Comparison of ENCODE assay signal across 8 cellular contexts in the genomic region with DNA sequence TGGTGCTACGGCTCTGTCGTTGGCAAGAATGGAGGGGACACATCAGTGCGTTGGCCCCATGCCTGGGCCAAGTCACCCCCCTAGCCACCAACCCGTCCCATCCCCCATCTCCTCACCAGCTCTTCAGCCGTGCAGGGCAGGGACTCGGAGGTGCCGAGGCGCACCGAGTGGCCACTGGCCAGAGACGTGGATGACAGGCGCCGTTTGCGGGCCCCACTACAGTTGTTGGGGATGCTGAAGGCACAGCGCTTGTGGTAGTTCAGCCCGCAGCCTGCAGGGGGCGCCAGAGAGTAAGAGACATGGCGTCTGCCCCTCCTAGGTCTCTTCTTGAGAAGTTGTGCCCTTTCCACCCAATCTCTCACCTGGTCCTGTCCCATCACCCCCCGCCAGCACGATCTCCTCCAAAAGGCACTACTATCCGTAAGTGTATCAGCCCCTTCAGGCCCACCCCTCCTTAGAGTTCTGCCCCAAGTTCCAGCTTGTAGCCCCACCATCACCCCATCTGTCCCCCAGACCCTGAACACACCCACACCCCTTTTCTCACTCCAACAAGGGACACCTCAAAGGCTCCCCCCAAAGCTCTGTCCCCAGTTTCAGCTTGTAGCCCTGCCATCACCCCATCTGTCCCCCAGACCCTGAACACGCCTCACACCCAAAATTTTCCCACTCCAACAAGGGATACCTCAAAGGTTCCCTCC. TPM values are rescaled to one million over a fixed set of nuclear protein-coding genes. Genes with fewer than 3 reads are reported as not detected.
DNase-seq lines count a peak whose midpoint lies in the region; ATAC-seq and TF ChIP-seq lines count a peak whose summit lies in the region.

No MANE protein-coding gene starts in this region.

- 45 to 46% methylated on average over 13 to 17 of the region's 21 CpGs for WGBS in GM23248 (ENCODE audit: low coverage in 1 of 2, low lambda C conversion rate in 2 of 2, missing lambda C conversion rate in 2 of 2), 2 experiments

- TF ChIP-seq POLR2A in gastrocnemius medialis (IDR thresholded peaks at IDR 0.05) = no peak

- H3K27me3 ChIP-seq in AG04450 (ENCODE audit: control insufficient read depth, insufficient read depth, low read length) (no peaks in the 10 kb centered on the region), GM23248 (replicated peaks; ENCODE audit: insufficient read depth) (no peaks in the 10 kb centered on the region), RWPE2 (ENCODE audit: insufficient read depth, poor library complexity, severe bottlenecking) (no peaks in the 10 kb centered on the region), cardiac muscle cell (no peaks in the 10 kb centered on the region), gastrocnemius medialis (no peaks in the 10 kb centered on the region)

- no peak overlapping the region for H3K9ac ChIP-seq in GM23248

- H3K4me2 ChIP-seq in GM23248 (ENCODE audit: unreplicated experiment) = no peak overlapping the region

- H3K9me3 ChIP-seq in AG04450 (ENCODE audit: control insufficient read depth, insufficient read depth, low read length) (no peaks in the 10 kb centered on the region), GM23248 (ENCODE audit: low read depth) (no peaks in the 10 kb centered on the region), RWPE2 (ENCODE audit: severe bottlenecking) (no peaks in the 10 kb centered on the region), cardiac muscle cell (ENCODE audit: low read depth) (no peaks in the 10 kb centered on the region), gastrocnemius medialis (no peaks in the 10 kb centered on the region)

- ATAC-seq in RWPE2 (ENCODE audit: low read depth) (peak; percentile 46), gastrocnemius medialis (peak; percentile 26 to 71), GM18909 (IDR thresholded peaks at IDR 0.05; ENCODE audit: poor library complexity, unreplicated experiment) (no peak)

- H3K36me3 ChIP-seq in GM23248 (ENCODE audit: low read depth) (peaks cover 23% of the 10 kb centered on the region; the same call in 1 of the 2 replicates), RWPE2 (ENCODE audit: low read depth) (peaks cover 62% of the 10 kb centered on the region), cardiac muscle cell (peaks cover 16% of the 10 kb centered on the region), gastrocnemius medialis (peaks cover 0 to 9% of the 10 kb centered on the region in 2 donors)

- no peaks in the 10 kb centered on the region for H4K20me1 ChIP-seq in GM23248 (ENCODE audit: insufficient read depth)

- in situ Hi-C loops in GM23248 (cut with MboI) (no loop called here), gastrocnemius medialis (cut with MboI; ENCODE audit: low sequenced_read_pairs in 4 of 4) (no loop called here)

- H3K79me2 ChIP-seq in GM23248 (ENCODE audit: insufficient read depth) = no peaks in the 10 kb centered on the region

- CTCF ChIA-PET in AG04450 (lab: Charles Lee) = interaction anchor here (0.5 to 4.4 kb wide), 26 partner anchors 10 to 923 kb away, joined by 3 to 47 read pairs (median 4); a partner anchor contains a TSS

- no peaks in the 10 kb centered on the region for H3K4me1 ChIP-seq in GM23248 (ENCODE audit: insufficient read depth)
- H3K4me1 ChIP-seq in RWPE2 (ENCODE audit: insufficient read depth, poor library complexity, severe bottlenecking) = no peaks in the 10 kb centered on the region
- H3K4me1 ChIP-seq in cardiac muscle cell (ENCODE audit: low read depth) = no peaks in the 10 kb centered on the region
- H3K4me1 ChIP-seq in gastrocnemius medialis = no peaks in the 10 kb centered on the region

- no peaks in the 10 kb centered on the region; the same call in 1 of the 2 replicates for H3F3A ChIP-seq in GM23248 (ENCODE audit: insufficient read depth)

- TF ChIP-seq CTCF in AG04450 (IDR thresholded peaks at IDR 0.05; ENCODE audit: low read depth, low read length) (peak; percentile 91), RWPE2 (IDR thresholded peaks at IDR 0.05; ENCODE audit: poor library complexity, severe bottlenecking) (peak; percentile 75), cardiac muscle cell (IDR thresholded peaks at IDR 0.05; ENCODE audit: low read depth, low read length) (peak; percentile 97), gastrocnemius medialis (IDR thresholded peaks at IDR 0.05 in 4 of 5, conservative IDR thresholded peaks at IDR 0.05 in 1 of 5) (peak; percentile 81 to 97 (median 94))

- DNase-seq in AG04450 (ENCODE audit: low read depth, low spot score) = no peak
- peak; percentile 50 for DNase-seq in GM23248
- DNase-seq in RWPE2 (ENCODE audit: low spot score) = no peak
- DNase-seq in activated gamma-delta T cell treated with anti-CD3 and anti-CD28 coated beads, Interleukin-2, amount 50 U/mL, for 16 hours (ENCODE audit: low read depth) = peak; percentile 84
- peak; percentile 51 to 72 for DNase-seq in cardiac muscle cell (ENCODE audit: low read depth in 1 of 2, low spot score in 1 of 2)
- DNase-seq in gastrocnemius medialis = peak; percentile 24 to 56
- DNase-seq in cerebellum (ENCODE audit: low spot score) = no peak

- no peak overlapping the region for H2AFZ ChIP-seq in GM23248

- intact Hi-C loops in gastrocnemius medialis (cut with DNase I; ENCODE audit: low total_unique reads) = loop anchor here (1.0 to 5.0 kb wide), 2 partner anchors 24 to 43 kb away; a partner anchor contains a TSS

- no peak overlapping the region for H3K4me3 ChIP-seq in AG04450 (ENCODE audit: low read depth, low read length)
- no peak overlapping the region for H3K4me3 ChIP-seq in GM23248
- no peak overlapping the region for H3K4me3 ChIP-seq in RWPE2 (ENCODE audit: severe bottlenecking)
- H3K4me3 ChIP-seq in cardiac muscle cell = no peak overlapping the region
- H3K4me3 ChIP-seq in gastrocnemius medialis = no peak overlapping the region

- POLR2A ChIA-PET in AG04450 (lab: Yijun Ruan, JAX) = interaction anchor here (0.7 kb wide), 1 partner anchor 10 kb away, joined by 3 read pairs; no protein-coding TSS in a partner anchor

- no peak overlapping the region for H3K27ac ChIP-seq in AG04450 (ENCODE audit: low read depth, low read length)
- no peak overlapping the region for H3K27ac ChIP-seq in GM23248
- H3K27ac ChIP-seq in RWPE2 (ENCODE audit: poor library complexity, severe bottlenecking) = no peak overlapping the region
- no peak overlapping the region for H3K27ac ChIP-seq in cardiac muscle cell
- H3K27ac ChIP-seq in gastrocnemius medialis = no peak overlapping the region

- H3K9me2 ChIP-seq in GM23248 (ENCODE audit: insufficient read depth) = no peaks in the 10 kb centered on the region

RNA-seq across cellular contexts. Expression of a gene that starts 12.4 kb away (rescaled TPM):
- polyA plus RNA-seq in AG04450 (2011; rRNA removed) = 6.7 and 10.3 TPM in 2 replicates
- 15.2 and 18.8 TPM in 2 replicates for polyA minus RNA-seq in AG04450 (2011; rRNA and poly(A)+ RNA removed)
- 11.9 and 16.4 TPM in 2 replicates for total RNA-seq in GM23248 (2014; rRNA removed; shearing (Covaris generic))
- 12.3 and 14.2 TPM in 2 replicates for polyA plus RNA-seq in GM23248 (2016; fragmentation: Nextera tagmentation; extraction: Ambion mirVana)
- 16.0 and 24.7 TPM in 2 replicates for total RNA-seq in cardiac muscle cell
- 25.5 and 53.9 TPM in 2 replicates for polyA plus RNA-seq in cardiac muscle cell
- total RNA-seq in gastrocnemius medialis = 1 to 10 TPM; 4.2 to 7.2 (median 6.1) TPM
- 9.8 TPM for total RNA-seq in cerebellum

RNA-seq across cellular contexts. Expression of a gene that starts 41.3 kb away (rescaled TPM):
- 12.1 and 12.6 TPM in 2 replicates for polyA plus RNA-seq in AG04450 (2011; rRNA removed)
- polyA minus RNA-seq in AG04450 (2011; rRNA and poly(A)+ RNA removed) = 6.4 and 10.8 TPM in 2 replicates
- total RNA-seq in GM23248 (2014; rRNA removed; shearing (Covaris generic)) = 32.1 and 41.5 TPM in 2 replicates
- polyA plus RNA-seq in GM23248 (2016; fragmentation: Nextera tagmentation; extraction: Ambion mirVana) = 12.4 and 15.0 TPM in 2 replicates
- 39.1 and 50.3 TPM in 2 replicates for total RNA-seq in cardiac muscle cell
- polyA plus RNA-seq in cardiac muscle cell = 20.4 and 25.3 TPM in 2 replicates
- 10 to 100 TPM; 16.5 to 23.0 (median 18.9) TPM for total RNA-seq in gastrocnemius medialis
- 18.8 TPM for total RNA-seq in cerebellum

RNA-seq across cellular contexts. Expression of a gene that starts 41.7 kb away (rescaled TPM):
- polyA plus RNA-seq in AG04450 (2011; rRNA removed) = 48.1 and 59.3 TPM in 2 replicates
- 41.8 and 59.4 TPM in 2 replicates for polyA minus RNA-seq in AG04450 (2011; rRNA and poly(A)+ RNA removed)
- total RNA-seq in GM23248 (2014; rRNA removed; shearing (Covaris generic)) = 75.7 and 114 TPM in 2 replicates
- 44.4 and 45.9 TPM in 2 replicates for polyA plus RNA-seq in GM23248 (2016; fragmentation: Nextera tagmentation; extraction: Ambion mirVana)
- total RNA-seq in cardiac muscle cell = 115 and 144 TPM in 2 replicates
- 98.4 and 110 TPM in 2 replicates for polyA plus RNA-seq in cardiac muscle cell
- 10 to 100 TPM; 45.5 to 75.7 (median 57.9) TPM for total RNA-seq in gastrocnemius medialis
- 73.6 TPM for total RNA-seq in cerebellum

RNA-seq across cellular contexts. Expression of a gene that starts 43.5 kb away (rescaled TPM):
- 6.1 and 6.9 TPM in 2 replicates for polyA plus RNA-seq in AG04450 (2011; rRNA removed)
- polyA minus RNA-seq in AG04450 (2011; rRNA and poly(A)+ RNA removed) = 4.2 and 5.1 TPM in 2 replicates
- 7.1 and 7.3 TPM in 2 replicates for total RNA-seq in GM23248 (2014; rRNA removed; shearing (Covaris generic))
- 0.63 and 0.66 TPM in 2 replicates for polyA plus RNA-seq in GM23248 (2016; fragmentation: Nextera tagmentation; extraction: Ambion mirVana)
- total RNA-seq in cardiac muscle cell = 115 and 142 TPM in 2 replicates
- polyA plus RNA-seq in cardiac muscle cell = 107 and 153 TPM in 2 replicates
- 1 to 10 TPM in 1 of 4 donors, under 1 TPM in 3; 0.26 to 1.0 (median 0.39) TPM for total RNA-seq in gastrocnemius medialis
- total RNA-seq in cerebellum = 6.6 TPM

Comparison
In these comparisons a context has a peak if more than half of its experiments do, and no peak if none do; other contexts are left out.
1. DNase-seq: peak in GM23248 (single experiment), activated gamma-delta T cell treated with anti-CD3 and anti-CD28 coated beads, Interleukin-2, amount 50 U/mL, for 16 hours (single experiment), cardiac muscle cell (2 of 2) and gastrocnemius medialis (2 of 2); none in AG04450 (single experiment), RWPE2 (single experiment) and cerebellum (single experiment).
2. Peak in every context shown above with its lines, with median percentiles within 50 percentile points of each other: CTCF ChIP-seq.